9 cellular contexts compared by ENCODE assay signal in the genomic region with DNA sequence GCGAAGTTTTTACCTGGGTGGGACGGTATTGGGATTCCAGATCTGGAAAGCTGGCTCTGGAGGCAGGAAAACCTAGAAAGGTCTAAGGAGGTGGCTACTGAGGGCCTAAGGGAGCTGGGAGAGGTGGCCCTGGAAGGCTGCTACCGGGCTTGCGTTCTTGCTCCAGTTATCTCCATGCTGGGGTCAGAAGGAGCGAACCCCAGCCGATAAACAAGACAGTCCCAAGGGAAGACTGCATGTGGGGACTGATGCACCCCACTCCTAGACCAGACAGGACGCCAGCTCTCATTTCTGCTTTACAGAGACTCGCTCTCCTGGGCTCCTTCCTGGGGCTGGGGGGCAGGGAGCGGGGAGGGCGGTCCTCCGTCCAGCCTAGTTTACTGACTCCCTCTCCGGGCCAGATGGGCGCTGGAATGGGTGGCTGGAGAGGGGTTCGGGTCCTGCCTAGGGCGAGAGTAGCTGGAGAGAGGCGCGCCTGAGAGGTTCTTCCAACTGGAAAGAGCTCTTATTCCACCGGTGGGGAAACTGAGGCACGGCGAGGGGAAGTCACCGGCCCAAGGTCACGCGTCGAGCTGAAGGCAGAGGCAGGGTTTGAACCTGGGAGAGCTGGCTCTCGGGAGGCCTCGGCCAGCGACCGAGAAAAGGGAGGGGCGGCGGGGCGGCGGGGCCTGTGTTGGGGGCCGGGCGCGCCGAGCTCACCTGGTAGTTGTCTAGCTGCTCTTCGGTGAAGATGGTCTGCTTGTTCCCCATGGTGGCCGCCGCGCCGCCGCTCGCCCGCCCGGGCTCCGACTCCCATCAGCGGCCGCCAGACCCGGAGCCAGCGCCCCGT. TPM values are rescaled to one million over a fixed set of nuclear protein-coding genes. Genes with fewer than 3 reads are reported as not detected.
DNase-seq lines count a peak whose midpoint lies in the region; ATAC-seq and TF ChIP-seq lines count a peak whose summit lies in the region.
"Had no signal": no experiment of that assay in that cellular context is flagged by ENCODE, and none has a peak within 500 bp of the region (broad histone marks: within the 10 kb centered on the region; RNA-seq: fewer than 3 reads in every experiment).

No MANE protein-coding gene starts in this region.

- intact Hi-C loops in Right ventricle myocardium superior (cut with DNase I) (no loop called here), upper lobe of right lung (cut with DNase I) (no loop called here)

- H3K4me3 ChIP-seq in cardiac muscle cell, result peak overlapping the region; percentile 53
- peak overlapping the region; percentile 83 for H3K4me3 ChIP-seq in adipocyte (ENCODE audit: low read length)
- peak overlapping the region; percentile 58 for H3K4me3 ChIP-seq in lung
- peak overlapping the region; percentile 81 for H3K4me3 ChIP-seq in upper lobe of right lung

- H3K27ac ChIP-seq in cardiac muscle cell, result peak overlapping the region; percentile 32
- H3K27ac ChIP-seq in lung (ENCODE audit: low read depth in 1 of 2, low read length in 1 of 2), result no peak overlapping the region
- no peak overlapping the region for H3K27ac ChIP-seq in upper lobe of right lung

- TF ChIP-seq CTCF in cardiac muscle cell (IDR thresholded peaks at IDR 0.05; ENCODE audit: low read depth, low read length) (no peak), lung (IDR thresholded peaks at IDR 0.05; ENCODE audit: control extremely low read depth, extremely low read depth) (no peak), upper lobe of right lung (IDR thresholded peaks at IDR 0.05) (no peak)

- no peaks in the 10 kb centered on the region for H3K9me3 ChIP-seq in cardiac muscle cell (ENCODE audit: low read depth)
- no peaks in the 10 kb centered on the region for H3K9me3 ChIP-seq in adipocyte (ENCODE audit: control insufficient read depth, low read length)
- peaks cover 0 to 3% of the 10 kb centered on the region in 2 donors for H3K9me3 ChIP-seq in lung (ENCODE audit: control insufficient read depth in 2 of 2, insufficient read depth in 1 of 2, low read length in 1 of 2)
- H3K9me3 ChIP-seq in upper lobe of right lung, result no peaks in the 10 kb centered on the region

- H3K4me1 ChIP-seq in cardiac muscle cell (ENCODE audit: low read depth) (no peaks in the 10 kb centered on the region), adipocyte (ENCODE audit: control insufficient read depth, insufficient read depth, low read length) (peaks cover 8% of the 10 kb centered on the region), lung (ENCODE audit: control insufficient read depth in 2 of 2, insufficient read depth in 2 of 2, low read length in 2 of 2) (peaks cover 0 to 5% of the 10 kb centered on the region in 2 donors), upper lobe of right lung (peaks cover 11% of the 10 kb centered on the region)

- DNase-seq in cardiac muscle cell (ENCODE audit: low read depth in 1 of 2, low spot score in 1 of 2) (no peak), Right ventricle myocardium superior (no peak), adipocyte (ENCODE audit: low read depth) (no peak), lung (ENCODE audit: low spot score) (no peak), upper lobe of right lung (peak; percentile 71), cerebellar cortex (ENCODE audit: low spot score) (no peak)
- DNase-seq in central memory CD4-positive, alpha-beta T cell, result no peak

- H3K36me3 ChIP-seq in cardiac muscle cell, result no peaks in the 10 kb centered on the region
- H3K36me3 ChIP-seq in adipocyte (ENCODE audit: control insufficient read depth, insufficient read depth, low read length, severe bottlenecking), result no peaks in the 10 kb centered on the region
- no peaks in the 10 kb centered on the region for H3K36me3 ChIP-seq in lung (ENCODE audit: control insufficient read depth in 2 of 2, insufficient read depth in 2 of 2, low read length in 2 of 2)
- H3K36me3 ChIP-seq in upper lobe of right lung, result no peaks in the 10 kb centered on the region

- ATAC-seq in Right ventricle myocardium superior (ENCODE audit: poor library complexity) (no peak), HG03175 (IDR thresholded peaks at IDR 0.05; ENCODE audit: unreplicated experiment) (peak; percentile 37), lung (ENCODE audit: insufficient read depth, low FRiP score) (no peak), upper lobe of right lung (no peak)

- WGBS in lung, 2 donors, result 36 to 44% methylated on average over 42 to 51 of the region's 51 CpGs

- H3K9ac ChIP-seq in adipocyte (ENCODE audit: low read length), result peak overlapping the region; percentile 86

- H3K27me3 ChIP-seq in cardiac muscle cell (no peaks in the 10 kb centered on the region), adipocyte (replicated peaks; ENCODE audit: control insufficient read depth, insufficient read depth, low read length) (no peaks in the 10 kb centered on the region), lung (ENCODE audit: control insufficient read depth, insufficient read depth) (no peaks in the 10 kb centered on the region), upper lobe of right lung (no peaks in the 10 kb centered on the region)

RNA-seq across cellular contexts. Expression of gene CIB2, which starts 0.6 kb away (rescaled TPM):
- 62.7 and 63.4 TPM in 2 replicates for total RNA-seq in cardiac muscle cell
- polyA plus RNA-seq in cardiac muscle cell, result 59.9 and 72.6 TPM in 2 replicates
- 21.9 TPM for total RNA-seq in Right ventricle myocardium superior
- 1 to 10 TPM; 2.8 to 9.8 TPM for total RNA-seq in lung
- 1 to 10 TPM in 1 of 2 donors, under 1 TPM in 1; 0.95 to 1.5 TPM for polyA plus RNA-seq in lung
- total RNA-seq in upper lobe of right lung, result 1.9 TPM

RNA-seq across cellular contexts. Expression of gene IDH3A, which starts 18.5 kb away (rescaled TPM):
- total RNA-seq in cardiac muscle cell, result 63.1 and 80.6 TPM in 2 replicates
- polyA plus RNA-seq in cardiac muscle cell, result 79.4 and 113 TPM in 2 replicates
- total RNA-seq in Right ventricle myocardium superior, result 448 TPM
- total RNA-seq in lung, result 10 to 100 TPM; 55.0 to 83.2 TPM
- polyA plus RNA-seq in lung, result 10 to 100 TPM; 28.6 to 36.0 TPM
- 71.6 TPM for total RNA-seq in upper lobe of right lung

RNA-seq across cellular contexts. Expression of gene SH2D7, which starts 38.3 kb away (rescaled TPM):
- not detected in 2 replicates for total RNA-seq in cardiac muscle cell
- 0.22 and 0.98 TPM in 2 replicates for polyA plus RNA-seq in cardiac muscle cell
- total RNA-seq in Right ventricle myocardium superior, result not detected
- under 1 TPM in 1 of 2 donors, not detected in 1; 0.25 TPM for total RNA-seq in lung
- polyA plus RNA-seq in lung, result under 1 TPM in 1 of 2 donors, not detected in 1; 0.04 TPM
- total RNA-seq in upper lobe of right lung, result not detected
- total RNA-seq: subcutaneous adipose tissue had no signal

RNA-seq across cellular contexts. Expression of gene TBC1D2B, which starts 53.2 kb away (rescaled TPM):
- 8.8 and 16.5 TPM in 2 replicates for total RNA-seq in cardiac muscle cell
- polyA plus RNA-seq in cardiac muscle cell, result 6.5 and 11.9 TPM in 2 replicates
- 9.8 TPM for total RNA-seq in Right ventricle myocardium superior
- total RNA-seq in lung, result 10 to 100 TPM; 54.5 to 62.9 TPM
- polyA plus RNA-seq in lung, result 10 to 100 TPM; 21.8 to 23.3 TPM
- total RNA-seq in upper lobe of right lung, result 88.7 TPM
